ENCODE assay signal across 17 cellular contexts in genomic region chr12:45355750-45356149, GRCh38.
DNase-seq lines count a peak whose midpoint lies in the region; ATAC-seq and TF ChIP-seq lines count a peak whose summit lies in the region.
"Had no signal": no experiment of that assay in that cellular context is flagged by ENCODE, and none has a peak within 500 bp of the region (broad histone marks: within the 10 kb centered on the region; RNA-seq: fewer than 3 reads in every experiment).

No MANE protein-coding gene starts in this region.

- peak; percentile 83 for ATAC-seq in Panc1
- no peak for ATAC-seq in GM21515 (IDR thresholded peaks at IDR 0.05; ENCODE audit: unreplicated experiment)
- ATAC-seq in esophagus mucosa: no peak
- ATAC-seq: activated CD8-positive, alpha-beta T cell treated with anti-CD3 and anti-CD28 coated beads, Interleukin-2, amount 10 ng/mL, durations not matched to agents 7 days and 5 days had no signal

- no peaks in the 10 kb centered on the region for H3K27me3 ChIP-seq in Panc1 (ENCODE audit: control insufficient read depth, insufficient read depth, low read length)
- H3K27me3 ChIP-seq in osteoblast (ENCODE audit: insufficient read depth, low read length): no peaks in the 10 kb centered on the region
- H3K27me3 ChIP-seq: colonic mucosa, MG63, Peyer's patch had no signal

- no peaks in the 10 kb centered on the region for H4K20me1 ChIP-seq in osteoblast (ENCODE audit: insufficient read depth, low read length)

- H3K27ac ChIP-seq in Panc1 (ENCODE audit: low read length) (peak overlapping the region; percentile 51), osteoblast (ENCODE audit: low read depth, low read length) (no peak overlapping the region)
- H3K27ac ChIP-seq: colonic mucosa, Peyer's patch had no signal

- POLR2A ChIA-PET in Panc1 (lab: Charles Lee): no interaction called here

- intact Hi-C loops in Panc1 (cut with micrococcal nuclease; ENCODE audit: unreplicated experiment): no loop called here

- H3K4me1 ChIP-seq in Panc1 (ENCODE audit: control insufficient read depth, insufficient read depth, low read length) (peaks cover 20% of the 10 kb centered on the region), osteoblast (ENCODE audit: insufficient read depth, low read length) (peaks cover 11% of the 10 kb centered on the region)
- H3K4me1 ChIP-seq: colonic mucosa had no signal

- peak; percentile 33 for DNase-seq in EH (ENCODE audit: low read depth)
- no peak for DNase-seq in Panc1 (ENCODE audit: low read depth, low spot score)
- peak; percentile 58 for DNase-seq in fibroblast of villous mesenchyme (ENCODE audit: low read depth)
- DNase-seq in retinal pigment epithelial cell (ENCODE audit: low read depth): peak; percentile 60
- DNase-seq in osteoblast (ENCODE audit: insufficient read length, low spot score, missing footprints): no peak
- DNase-seq in NCI-H146 treated with DMSO at 0.1 percent for 48 hours (lab: John Stamatoyannopoulos, UW; ENCODE audit: unreplicated experiment): no peak
- DNase-seq: activated CD8-positive, alpha-beta T cell treated with anti-CD3 and anti-CD28 coated beads, Interleukin-2, amount 10 ng/mL, durations not matched to agents 7 days and 5 days; colonic mucosa; immature natural killer cell; MG63; NCI-H1930; NCI-H526; nucleus accumbens; Peyer's patch; stimulated activated CD4-positive, alpha-beta T cell treated with anti-CD3 and anti-CD28 coated beads, Interleukin-2, amount 100 ng/mL, for 48 hours had no signal

- H3K4me2 ChIP-seq in osteoblast (ENCODE audit: insufficient read depth, low read length): no peak overlapping the region

- H3K36me3 ChIP-seq in Panc1 (ENCODE audit: control insufficient read depth, insufficient read depth, low read length): peaks cover 24% of the 10 kb centered on the region
- peaks cover 11% of the 10 kb centered on the region for H3K36me3 ChIP-seq in osteoblast (ENCODE audit: insufficient read depth, low read length)
- H3K36me3 ChIP-seq: colonic mucosa had no signal

- no peaks in the 10 kb centered on the region for H3K9me3 ChIP-seq in Panc1 (ENCODE audit: control insufficient read depth, insufficient read depth, low read depth, low read length)
- H3K9me3 ChIP-seq in osteoblast (ENCODE audit: low read depth, low read length): no peaks in the 10 kb centered on the region
- H3K9me3 ChIP-seq: colonic mucosa, MG63, Peyer's patch had no signal

- no TSS peak for BruUV-seq in Panc1 (replicated peaks; lab: Mats Ljungman, UMichigan)

- H2AFZ ChIP-seq in osteoblast (ENCODE audit: low read length): no peak overlapping the region

- no peak for TF ChIP-seq CTCF in Panc1 (IDR thresholded peaks at IDR 0.05)
- no peak for TF ChIP-seq CTCF in fibroblast of villous mesenchyme (IDR thresholded peaks at IDR 0.05; ENCODE audit: insufficient read depth, low read depth, low read length)
- TF ChIP-seq CTCF in retinal pigment epithelial cell (conservative IDR thresholded peaks at IDR 0.05; ENCODE audit: low read depth, low read length): no peak
- TF ChIP-seq CTCF in osteoblast (IDR thresholded peaks at IDR 0.05; ENCODE audit: extremely low read depth, low read depth, low read length): no peak

- H3K79me2 ChIP-seq in osteoblast (ENCODE audit: insufficient read depth, low read length): no peaks in the 10 kb centered on the region

- CTCF ChIA-PET in Panc1 (lab: Charles Lee): interaction anchor here (0.6 kb wide), 1 partner anchor 19 kb away, joined by 3 read pairs; no protein-coding TSS in a partner anchor

- in situ Hi-C loops in Panc1 (cut with HindIII; ENCODE audit: low pct_unique_long_range_greater_than_20kb, low sequenced_read_pairs): no loop called here

- no peak overlapping the region for H3K4me3 ChIP-seq in Panc1 (ENCODE audit: low read depth in 2 of 2, low read length in 2 of 2)
- H3K4me3 ChIP-seq in fibroblast of villous mesenchyme (ENCODE audit: low read depth, low read length): no peak overlapping the region
- H3K4me3 ChIP-seq in retinal pigment epithelial cell (ENCODE audit: low read length): no peak overlapping the region
- no peak overlapping the region for H3K4me3 ChIP-seq in osteoblast (ENCODE audit: insufficient read depth, low read length)
- H3K4me3 ChIP-seq: colonic mucosa, MG63, Peyer's patch had no signal

Comparison
In these comparisons a context has a peak if more than half of its experiments do, and no peak if none do; other contexts are left out.
1. DNase-seq: peak in EH (single experiment), fibroblast of villous mesenchyme (single experiment) and retinal pigment epithelial cell (single experiment); none in Panc1 (single experiment), osteoblast (single experiment) and NCI-H146 treated with DMSO at 0.1 percent for 48 hours (single experiment).